In genomic region chr7:100539436-100540006, GRCh38 we compare ENCODE assay signal across 8 cellular contexts. TPM values are rescaled to one million over a fixed set of nuclear protein-coding genes. Genes with fewer than 3 reads are reported as not detected.
DNase-seq lines count a peak whose midpoint lies in the region; ATAC-seq, FAIRE-seq and TF ChIP-seq lines count a peak whose summit lies in the region.

No MANE protein-coding gene starts in this region.

- H3K4me2 ChIP-seq in HepG2 (ENCODE audit: low read depth, low read length), result peak overlapping the region; percentile 86

- no peaks in the 10 kb centered on the region for H3K9me3 ChIP-seq in adipocyte (ENCODE audit: control insufficient read depth, low read length)
- no peaks in the 10 kb centered on the region for H3K9me3 ChIP-seq in HepG2 (ENCODE audit: low read length)
- no peaks in the 10 kb centered on the region for H3K9me3 ChIP-seq in transverse colon

- H3K36me3 ChIP-seq in adipocyte (ENCODE audit: control insufficient read depth, insufficient read depth, low read length, severe bottlenecking) (no peaks in the 10 kb centered on the region), HepG2 (replicated peaks in 1 of 2; ENCODE audit: control insufficient read depth in 1 of 2, insufficient read depth in 2 of 2, low read length in 2 of 2) (no peaks in the 10 kb centered on the region; a peak in 2 of 5 replicates), transverse colon (no peaks in the 10 kb centered on the region)

- H3K27ac ChIP-seq in HepG2 (ENCODE audit: extremely low read length, insufficient read depth, low read length), result peak overlapping the region; percentile 96
- peak overlapping the region; percentile 76 to 93 (median 89) for H3K27ac ChIP-seq in transverse colon

- 2% methylated on average over 41 of the region's 44 CpGs for WGBS in HepG2 (ENCODE audit: low lambda C conversion rate)
- 0 to 10% methylated on average over 2 to 29 of the region's 44 CpGs for WGBS in transverse colon (ENCODE audit: low coverage in 1 of 2), 2 donors

- TF ChIP-seq EP300 in HepG2 (IDR thresholded peaks at IDR 0.05; ENCODE audit: low read depth in 2 of 2, low read length in 2 of 2), result no peak
- TF ChIP-seq EP300 in HepG2 (CRISPR knock-in tag; IDR thresholded peaks at IDR 0.05; ENCODE audit: borderline replicate concordance), result no peak
- no peak for TF ChIP-seq EP300 in transverse colon (IDR thresholded peaks at IDR 0.05; ENCODE audit: low read depth)

- H3K4me1 ChIP-seq in adipocyte (ENCODE audit: control insufficient read depth, insufficient read depth, low read length), result peaks cover 16% of the 10 kb centered on the region
- peaks cover 55% of the 10 kb centered on the region for H3K4me1 ChIP-seq in HepG2 (ENCODE audit: insufficient read depth, low read length)
- peaks cover 14 to 56% (median 49%) of the 10 kb centered on the region in 4 donors for H3K4me1 ChIP-seq in transverse colon

- DNase-seq in activated naive CD4-positive, alpha-beta T cell treated with Interleukin-2 at 50 U/mL for 16 hours, result peak; percentile 12
- DNase-seq in activated naive CD4-positive, alpha-beta T cell (lab: John Stamatoyannopoulos, UW), result no peak
- no peak for DNase-seq in adipocyte (ENCODE audit: low read depth)
- DNase-seq in HepG2 (ENCODE audit: low spot score), result no peak
- no peak for DNase-seq in transverse colon
- no peak for DNase-seq in NCI-H2171 (lab: John Stamatoyannopoulos, UW)
- DNase-seq in HT-29 (ENCODE audit: low spot score), result no peak
- DNase-seq in DMS79 (lab: John Stamatoyannopoulos, UW), result no peak

- no peak for TF ChIP-seq RAD21 in HepG2 (CRISPR knock-in tag; IDR thresholded peaks at IDR 0.05)

- BruUV-seq in HepG2 (replicated peaks; lab: Mats Ljungman, UMichigan), result no TSS peak

- TF ChIP-seq POLR2A in HepG2 (IDR thresholded peaks at IDR 0.05; ENCODE audit: insufficient read depth in 1 of 2, low read depth in 2 of 2, low read length in 2 of 2) (no peak), transverse colon (IDR thresholded peaks at IDR 0.05) (no peak)

- no peak; the same call in 2 of the 3 replicates for ATAC-seq in HepG2

- no peak overlapping the region for H2AFZ ChIP-seq in HepG2 (ENCODE audit: low read length)

- H3K4me3 ChIP-seq in adipocyte (ENCODE audit: low read length), result peak overlapping the region; percentile 88
- peak overlapping the region; percentile 93 to 98 (median 96) for H3K4me3 ChIP-seq in HepG2 (replicated peaks in 1 of 3; ENCODE audit: insufficient read depth in 1 of 3, low read depth in 2 of 3, low read length in 3 of 3)
- H3K4me3 ChIP-seq in transverse colon, result peak overlapping the region; percentile 58 to 93 (median 72)

- intact Hi-C loops in HepG2 (cut with micrococcal nuclease; ENCODE audit: unreplicated experiment), result loop anchor here (2.0 kb wide), 2 partner anchors 19 to 37 kb away; no protein-coding TSS in a partner anchor
- intact Hi-C loops in transverse colon (cut with DNase I; ENCODE audit: low total_unique reads), result loop anchor here (5.0 kb wide), 1 partner anchor 698 kb away; the partner anchor contains the start of gene CLDN15

- in situ Hi-C loops in HepG2 (cut with HindIII; ENCODE audit: extremely low pct_ligation_motif_present, low pct_unique_long_range_greater_than_20kb) (no loop called here), transverse colon (cut with MboI; ENCODE audit: low pct_ligation_motif_present in 1 of 4, low pct_unique_long_range_greater_than_20kb in 1 of 4, low sequenced_read_pairs in 3 of 4) (no loop called here)

- H3K27me3 ChIP-seq in adipocyte (replicated peaks; ENCODE audit: control insufficient read depth, insufficient read depth, low read length) (no peaks in the 10 kb centered on the region), HepG2 (ENCODE audit: control insufficient read depth in 1 of 2, insufficient read depth in 2 of 2, low read length in 2 of 2) (no peaks in the 10 kb centered on the region; a peak in 1 of 5 replicates), transverse colon (no peaks in the 10 kb centered on the region)

- H3K79me2 ChIP-seq in HepG2 (ENCODE audit: insufficient read depth, low read length), result peaks cover 46% of the 10 kb centered on the region

- H4K20me1 ChIP-seq in HepG2 (ENCODE audit: insufficient read depth, low read length), result no peaks in the 10 kb centered on the region

- CTCF ChIA-PET in HepG2 (lab: Yijun Ruan, JAX; ENCODE audit: low intra/inter-chr PET ratio, low total read pairs), result no interaction called here

- POLR2A ChIA-PET in HepG2 (lab: Yijun Ruan, JAX), result interaction anchor here (0.6 to 2.4 kb wide), 14 partner anchors 9 to 350 kb away, joined by 3 to 19 read pairs (median 6); partner anchors contain the start of genes FBXO24, LRCH4, MEPCE and TSC22D4

- H3K9ac ChIP-seq in adipocyte (ENCODE audit: low read length) (peak overlapping the region; percentile 79), HepG2 (ENCODE audit: insufficient read depth, low read depth, low read length) (peak overlapping the region; percentile 94)

- TF ChIP-seq CTCF in HepG2 (CRISPR knock-in tag; IDR thresholded peaks at IDR 0.05), result no peak
- TF ChIP-seq CTCF in transverse colon (IDR thresholded peaks at IDR 0.05), result no peak

- FAIRE-seq in HepG2 (lab: Jason Lieb, UNC), result no peak

RNA-seq across cellular contexts. Expression of gene AGFG2, which starts 0.5 kb away (rescaled TPM):
- total RNA-seq in HepG2 (2016; rRNA removed; fragmentation: Illumina TruSeq; extraction: Trizol) (117 and 132 TPM in 2 replicates), transverse colon (100 to 1,000 TPM in 2 of 4 donors, 10 to 100 TPM in 2; 63.8 to 154 (median 102) TPM)
- 31.9 and 33.3 TPM in 2 replicates for total RNA-seq in HepG2 (2016; cell fraction: cytosol; rRNA removed; fragmentation: Illumina TruSeq; extraction: Trizol; ENCODE audit: low read depth)
- total RNA-seq in HepG2 (2016; cell fraction: insoluble cytoplasmic fraction; rRNA removed; fragmentation: Illumina TruSeq; extraction: Trizol), result 111 and 137 TPM in 2 replicates
- 66.9 and 73.0 TPM in 2 replicates for total RNA-seq in HepG2 (2016; cell fraction: membrane; rRNA removed; fragmentation: Illumina TruSeq; extraction: Trizol)
- 58.2 and 67.9 TPM in 2 replicates for total RNA-seq in HepG2 (2016; cell fraction: nucleus; rRNA removed; fragmentation: Illumina TruSeq; extraction: Trizol)
- 125 and 127 TPM in 2 replicates for polyA plus RNA-seq in HepG2 (2011; rRNA removed)
- polyA plus RNA-seq in HepG2 (2011; cell fraction: cytosol; rRNA removed), result 56.3 and 126 TPM in 2 replicates
- 211 and 341 TPM in 2 replicates for polyA plus RNA-seq in HepG2 (2011; cell fraction: nucleus; rRNA removed)
- 63.5 and 68.9 TPM in 2 replicates for polyA plus RNA-seq in HepG2 (2012)
- polyA plus RNA-seq in HepG2 (2016; cell fraction: cytosol; fragmentation: Illumina TruSeq; extraction: Trizol; ENCODE audit: low read depth), result 20.7 and 23.5 TPM in 2 replicates
- polyA plus RNA-seq in HepG2 (2016; cell fraction: insoluble cytoplasmic fraction; fragmentation: Illumina TruSeq; extraction: Trizol; ENCODE audit: low read depth), result 136 and 157 TPM in 2 replicates
- 44.8 and 50.5 TPM in 2 replicates for polyA plus RNA-seq in HepG2 (2016; cell fraction: membrane; fragmentation: Illumina TruSeq; extraction: Trizol; ENCODE audit: low read depth)
- 131 TPM in 2 replicates for polyA plus RNA-seq in HepG2 (2016; cell fraction: nucleus; fragmentation: Illumina TruSeq; extraction: Trizol; ENCODE audit: insufficient read depth, low read depth)
- 24.8 and 334 TPM in 2 replicates for polyA minus RNA-seq in HepG2 (2011; rRNA and poly(A)+ RNA removed; ENCODE audit: low replicate concordance)
- polyA minus RNA-seq in HepG2 (2011; cell fraction: cytosol; rRNA and poly(A)+ RNA removed), result 131 and 176 TPM in 2 replicates
- polyA minus RNA-seq in HepG2 (2011; cell fraction: nucleus; rRNA and poly(A)+ RNA removed), result 107 and 124 TPM in 2 replicates
- total RNA-seq in HT-29 (2014; rRNA removed; shearing (Covaris generic)), result 29.8 and 30.4 TPM in 2 replicates

RNA-seq across cellular contexts. Expression of gene SAP25, which starts 34.2 kb away (rescaled TPM):
- total RNA-seq in HepG2 (2016; rRNA removed; fragmentation: Illumina TruSeq; extraction: Trizol) (0.15 TPM in 1 of 2 replicates, not detected in the other), transverse colon (10 to 100 TPM in 1 of 4 donors, 1 to 10 TPM in 1, under 1 TPM in 1, not detected in 1; 0.96 to 52.4 (median 2.7) TPM)
- total RNA-seq in HepG2 (2016; cell fraction: cytosol; rRNA removed; fragmentation: Illumina TruSeq; extraction: Trizol; ENCODE audit: low read depth), result not detected in 2 replicates
- not detected in 2 replicates for total RNA-seq in HepG2 (2016; cell fraction: insoluble cytoplasmic fraction; rRNA removed; fragmentation: Illumina TruSeq; extraction: Trizol)
- total RNA-seq in HepG2 (2016; cell fraction: membrane; rRNA removed; fragmentation: Illumina TruSeq; extraction: Trizol), result not detected in 2 replicates
- total RNA-seq in HepG2 (2016; cell fraction: nucleus; rRNA removed; fragmentation: Illumina TruSeq; extraction: Trizol), result not detected in 2 replicates
- polyA plus RNA-seq in HepG2 (2011; rRNA removed), result 0.20 TPM in 2 replicates
- 0.13 TPM in 1 of 2 replicates, not detected in the other for polyA plus RNA-seq in HepG2 (2011; cell fraction: cytosol; rRNA removed)
- 2.5 and 2.6 TPM in 2 replicates for polyA plus RNA-seq in HepG2 (2011; cell fraction: nucleus; rRNA removed)
- polyA plus RNA-seq in HepG2 (2012), result 0.70 and 1.9 TPM in 2 replicates
- polyA plus RNA-seq in HepG2 (2016; cell fraction: cytosol; fragmentation: Illumina TruSeq; extraction: Trizol; ENCODE audit: low read depth), result 0.32 and 0.41 TPM in 2 replicates
- polyA plus RNA-seq in HepG2 (2016; cell fraction: insoluble cytoplasmic fraction; fragmentation: Illumina TruSeq; extraction: Trizol; ENCODE audit: low read depth), result not detected in 2 replicates
- not detected in 2 replicates for polyA plus RNA-seq in HepG2 (2016; cell fraction: membrane; fragmentation: Illumina TruSeq; extraction: Trizol; ENCODE audit: low read depth)
- polyA plus RNA-seq in HepG2 (2016; cell fraction: nucleus; fragmentation: Illumina TruSeq; extraction: Trizol; ENCODE audit: insufficient read depth, low read depth), result not detected in 2 replicates
- not detected in 2 replicates for polyA minus RNA-seq in HepG2 (2011; rRNA and poly(A)+ RNA removed; ENCODE audit: low replicate concordance)
- polyA minus RNA-seq in HepG2 (2011; cell fraction: cytosol; rRNA and poly(A)+ RNA removed), result not detected in 2 replicates
- polyA minus RNA-seq in HepG2 (2011; cell fraction: nucleus; rRNA and poly(A)+ RNA removed), result not detected in 2 replicates
- total RNA-seq in HT-29 (2014; rRNA removed; shearing (Covaris generic)), result 0.63 and 1.5 TPM in 2 replicates

RNA-seq across cellular contexts. Expression of gene LRCH4, which starts 46.4 kb away (rescaled TPM):
- total RNA-seq in HepG2 (2016; rRNA removed; fragmentation: Illumina TruSeq; extraction: Trizol) (2.9 and 7.0 TPM in 2 replicates), transverse colon (100 to 1,000 TPM; 115 to 508 (median 151) TPM)
- total RNA-seq in HepG2 (2016; cell fraction: cytosol; rRNA removed; fragmentation: Illumina TruSeq; extraction: Trizol; ENCODE audit: low read depth), result 10.0 and 10.9 TPM in 2 replicates
- 3.0 and 6.9 TPM in 2 replicates for total RNA-seq in HepG2 (2016; cell fraction: insoluble cytoplasmic fraction; rRNA removed; fragmentation: Illumina TruSeq; extraction: Trizol)
- 2.9 and 3.8 TPM in 2 replicates for total RNA-seq in HepG2 (2016; cell fraction: membrane; rRNA removed; fragmentation: Illumina TruSeq; extraction: Trizol)
- 9.9 and 11.5 TPM in 2 replicates for total RNA-seq in HepG2 (2016; cell fraction: nucleus; rRNA removed; fragmentation: Illumina TruSeq; extraction: Trizol)
- 9.3 and 11.1 TPM in 2 replicates for polyA plus RNA-seq in HepG2 (2011; rRNA removed)
- polyA plus RNA-seq in HepG2 (2011; cell fraction: cytosol; rRNA removed), result 1.9 and 2.9 TPM in 2 replicates
- polyA plus RNA-seq in HepG2 (2011; cell fraction: nucleus; rRNA removed), result 106 and 117 TPM in 2 replicates
- 10.1 and 13.5 TPM in 2 replicates for polyA plus RNA-seq in HepG2 (2012)
- polyA plus RNA-seq in HepG2 (2016; cell fraction: cytosol; fragmentation: Illumina TruSeq; extraction: Trizol; ENCODE audit: low read depth), result 1.1 and 1.2 TPM in 2 replicates
- 5.9 and 7.3 TPM in 2 replicates for polyA plus RNA-seq in HepG2 (2016; cell fraction: insoluble cytoplasmic fraction; fragmentation: Illumina TruSeq; extraction: Trizol; ENCODE audit: low read depth)
- 1.5 and 2.1 TPM in 2 replicates for polyA plus RNA-seq in HepG2 (2016; cell fraction: membrane; fragmentation: Illumina TruSeq; extraction: Trizol; ENCODE audit: low read depth)
- 38.5 and 39.0 TPM in 2 replicates for polyA plus RNA-seq in HepG2 (2016; cell fraction: nucleus; fragmentation: Illumina TruSeq; extraction: Trizol; ENCODE audit: insufficient read depth, low read depth)
- polyA minus RNA-seq in HepG2 (2011; rRNA and poly(A)+ RNA removed; ENCODE audit: low replicate concordance), result 11.4 and 13.8 TPM in 2 replicates
- polyA minus RNA-seq in HepG2 (2011; cell fraction: cytosol; rRNA and poly(A)+ RNA removed), result 8.0 and 17.6 TPM in 2 replicates
- 25.9 and 27.4 TPM in 2 replicates for polyA minus RNA-seq in HepG2 (2011; cell fraction: nucleus; rRNA and poly(A)+ RNA removed)
- total RNA-seq in HT-29 (2014; rRNA removed; shearing (Covaris generic)), result 58.1 and 72.9 TPM in 2 replicates

RNA-seq across cellular contexts. Expression of gene FBXO24, which starts 46.6 kb away (rescaled TPM):
- total RNA-seq in HepG2 (2016; rRNA removed; fragmentation: Illumina TruSeq; extraction: Trizol), result 0.13 and 0.20 TPM in 2 replicates
- total RNA-seq in HepG2 (2016; cell fraction: cytosol; rRNA removed; fragmentation: Illumina TruSeq; extraction: Trizol; ENCODE audit: low read depth), result 0.18 and 0.61 TPM in 2 replicates
- total RNA-seq in HepG2 (2016; cell fraction: insoluble cytoplasmic fraction; rRNA removed; fragmentation: Illumina TruSeq; extraction: Trizol), result 0.24 TPM in 1 of 2 replicates, not detected in the other
- 0.12 and 0.21 TPM in 2 replicates for total RNA-seq in HepG2 (2016; cell fraction: membrane; rRNA removed; fragmentation: Illumina TruSeq; extraction: Trizol)
- 0.56 TPM in 1 of 2 replicates, not detected in the other for total RNA-seq in HepG2 (2016; cell fraction: nucleus; rRNA removed; fragmentation: Illumina TruSeq; extraction: Trizol)
- polyA plus RNA-seq in HepG2 (2011; rRNA removed), result 0.31 and 0.55 TPM in 2 replicates
- polyA plus RNA-seq in HepG2 (2011; cell fraction: cytosol; rRNA removed), result 0.31 and 0.32 TPM in 2 replicates
- 2.0 and 2.1 TPM in 2 replicates for polyA plus RNA-seq in HepG2 (2011; cell fraction: nucleus; rRNA removed)
- polyA plus RNA-seq in HepG2 (2012), result 0.15 and 0.31 TPM in 2 replicates
- polyA plus RNA-seq in HepG2 (2016; cell fraction: cytosol; fragmentation: Illumina TruSeq; extraction: Trizol; ENCODE audit: low read depth), result 0.08 and 0.10 TPM in 2 replicates
- 0.21 and 0.26 TPM in 2 replicates for polyA plus RNA-seq in HepG2 (2016; cell fraction: insoluble cytoplasmic fraction; fragmentation: Illumina TruSeq; extraction: Trizol; ENCODE audit: low read depth)
- 0.14 and 0.22 TPM in 2 replicates for polyA plus RNA-seq in HepG2 (2016; cell fraction: membrane; fragmentation: Illumina TruSeq; extraction: Trizol; ENCODE audit: low read depth)
- polyA plus RNA-seq in HepG2 (2016; cell fraction: nucleus; fragmentation: Illumina TruSeq; extraction: Trizol; ENCODE audit: insufficient read depth, low read depth), result 0.38 and 0.51 TPM in 2 replicates
- polyA minus RNA-seq in HepG2 (2011; rRNA and poly(A)+ RNA removed; ENCODE audit: low replicate concordance), result 0.80 and 0.94 TPM in 2 replicates
- polyA minus RNA-seq in HepG2 (2011; cell fraction: cytosol; rRNA and poly(A)+ RNA removed), result not detected in 2 replicates
- 0.26 and 0.50 TPM in 2 replicates for polyA minus RNA-seq in HepG2 (2011; cell fraction: nucleus; rRNA and poly(A)+ RNA removed)
- under 1 TPM in 2 of 4 donors, not detected in 2; 0.14 to 0.79 TPM for total RNA-seq in transverse colon
- total RNA-seq in HT-29 (2014; rRNA removed; shearing (Covaris generic)), result 0.29 and 0.36 TPM in 2 replicates

RNA-seq across cellular contexts. Expression of gene NYAP1, which starts 55.8 kb away (rescaled TPM):
- total RNA-seq in HepG2 (2016; rRNA removed; fragmentation: Illumina TruSeq; extraction: Trizol) (0.15 TPM in 2 replicates), transverse colon (1 to 10 TPM in 1 of 4 donors, under 1 TPM in 1, not detected in 2; 0.41 to 1.4 TPM)
- not detected in 2 replicates for total RNA-seq in HepG2 (2016; cell fraction: cytosol; rRNA removed; fragmentation: Illumina TruSeq; extraction: Trizol; ENCODE audit: low read depth)
- total RNA-seq in HepG2 (2016; cell fraction: insoluble cytoplasmic fraction; rRNA removed; fragmentation: Illumina TruSeq; extraction: Trizol), result 0.09 and 0.26 TPM in 2 replicates
- total RNA-seq in HepG2 (2016; cell fraction: membrane; rRNA removed; fragmentation: Illumina TruSeq; extraction: Trizol), result 0.55 TPM in 1 of 2 replicates, not detected in the other
- total RNA-seq in HepG2 (2016; cell fraction: nucleus; rRNA removed; fragmentation: Illumina TruSeq; extraction: Trizol), result 0.09 and 0.22 TPM in 2 replicates
- 0.46 and 0.76 TPM in 2 replicates for polyA plus RNA-seq in HepG2 (2011; rRNA removed)
- 0.44 and 0.70 TPM in 2 replicates for polyA plus RNA-seq in HepG2 (2011; cell fraction: cytosol; rRNA removed)
- 2.4 and 2.9 TPM in 2 replicates for polyA plus RNA-seq in HepG2 (2011; cell fraction: nucleus; rRNA removed)
- 0.60 and 0.88 TPM in 2 replicates for polyA plus RNA-seq in HepG2 (2012)
- polyA plus RNA-seq in HepG2 (2016; cell fraction: cytosol; fragmentation: Illumina TruSeq; extraction: Trizol; ENCODE audit: low read depth), result 0.07 and 0.09 TPM in 2 replicates
- 0.08 TPM in 1 of 2 replicates, not detected in the other for polyA plus RNA-seq in HepG2 (2016; cell fraction: insoluble cytoplasmic fraction; fragmentation: Illumina TruSeq; extraction: Trizol; ENCODE audit: low read depth)
- polyA plus RNA-seq in HepG2 (2016; cell fraction: membrane; fragmentation: Illumina TruSeq; extraction: Trizol; ENCODE audit: low read depth), result 0.07 TPM in 1 of 2 replicates, not detected in the other
- 0.77 and 0.83 TPM in 2 replicates for polyA plus RNA-seq in HepG2 (2016; cell fraction: nucleus; fragmentation: Illumina TruSeq; extraction: Trizol; ENCODE audit: insufficient read depth, low read depth)
- polyA minus RNA-seq in HepG2 (2011; rRNA and poly(A)+ RNA removed; ENCODE audit: low replicate concordance), result 0.62 TPM in 1 of 2 replicates, not detected in the other
- polyA minus RNA-seq in HepG2 (2011; cell fraction: cytosol; rRNA and poly(A)+ RNA removed), result 0.53 and 0.99 TPM in 2 replicates
- 0.62 and 0.64 TPM in 2 replicates for polyA minus RNA-seq in HepG2 (2011; cell fraction: nucleus; rRNA and poly(A)+ RNA removed)
- 0.03 and 0.21 TPM in 2 replicates for total RNA-seq in HT-29 (2014; rRNA removed; shearing (Covaris generic))
